Comparison of ENCODE assay signal across 8 cellular contexts in genomic region chr6:57316581-57317059, GRCh38. TPM values are rescaled to one million over a fixed set of nuclear protein-coding genes. Genes with fewer than 3 reads are reported as not detected.
A peak's percentile ranks its signal among the peaks of the same experiment; 100 is the strongest.
DNase-seq lines count a peak whose midpoint lies in the region; ATAC-seq and TF ChIP-seq lines count a peak whose summit lies in the region.

No MANE protein-coding gene starts in this region.

- 0 to 1% (median 0%) methylated on average over 26 of the region's 26 CpGs for WGBS in stomach, 5 donors

- peak overlapping the region; percentile 98 for H3K27ac Mint-ChIP-seq in activated T-helper 17 cell treated with anti-CD3 and anti-CD28 coated beads, Interleukin-2, amount 50 U/mL, for 72 hours

- no peaks in the 10 kb centered on the region for H3K9me3 ChIP-seq in DOHH2 (ENCODE audit: control insufficient read depth, insufficient read depth, low read length)
- no peaks in the 10 kb centered on the region for H3K9me3 ChIP-seq in neural cell (ENCODE audit: low read length)
- no peaks in the 10 kb centered on the region for H3K9me3 ChIP-seq in stomach

- H3K9me3 Mint-ChIP-seq in activated T-helper 17 cell treated with anti-CD3 and anti-CD28 coated beads, Interleukin-2, amount 50 U/mL, for 72 hours: no peaks in the 10 kb centered on the region

- peaks cover 3% of the 10 kb centered on the region for H3K27me3 Mint-ChIP-seq in activated T-helper 17 cell treated with anti-CD3 and anti-CD28 coated beads, Interleukin-2, amount 50 U/mL, for 72 hours

- intact Hi-C loops in stomach (cut with DNase I; ENCODE audit: low total_unique reads): loop anchor here (5.0 to 10.0 kb wide), 2 partner anchors 102 to 409 kb away; no protein-coding TSS in a partner anchor

- H3K36me3 ChIP-seq in DOHH2 (ENCODE audit: control insufficient read depth, low read length): peaks cover 42% of the 10 kb centered on the region
- H3K36me3 ChIP-seq in neural cell (ENCODE audit: insufficient read depth, low read length): no peaks in the 10 kb centered on the region
- peaks cover 0 to 26% (median 19%) of the 10 kb centered on the region in 4 donors for H3K36me3 ChIP-seq in stomach

- H3F3A ChIP-seq in DOHH2 (ENCODE audit: control insufficient read depth, insufficient read depth) (no peaks in the 10 kb centered on the region), neural cell (ENCODE audit: insufficient read depth, low read length, poor library complexity, severe bottlenecking) (no peaks in the 10 kb centered on the region)

- H3K4me3 ChIP-seq in DOHH2 (ENCODE audit: low read length) (peak overlapping the region; percentile 100), neural cell (ENCODE audit: low read length) (peak overlapping the region; percentile 74), stomach (peak overlapping the region; percentile 58 to 84 (median 64))

- H3K79me2 ChIP-seq in DOHH2 (ENCODE audit: control insufficient read depth, low read length) (peaks cover 31% of the 10 kb centered on the region), neural cell (replicated peaks; ENCODE audit: insufficient read depth, low read length) (peaks cover 13% of the 10 kb centered on the region)

- peak overlapping the region; percentile 98 for H3K4me3 Mint-ChIP-seq in activated T-helper 17 cell treated with anti-CD3 and anti-CD28 coated beads, Interleukin-2, amount 50 U/mL, for 72 hours

- H3K9me2 ChIP-seq in DOHH2 (replicated peaks; ENCODE audit: control insufficient read depth, low read length): no peaks in the 10 kb centered on the region
- H3K9me2 ChIP-seq in neural cell (ENCODE audit: insufficient read depth, low read length): no peaks in the 10 kb centered on the region

- peak; percentile 92 for ATAC-seq in GM21723 (IDR thresholded peaks at IDR 0.05; ENCODE audit: unreplicated experiment)
- ATAC-seq in activated T-helper 17 cell treated with anti-CD3 and anti-CD28 coated beads, Interleukin-2, amount 50 U/mL, for 72 hours (replicated peaks): peak; percentile 89

- peak overlapping the region; percentile 51 for H3K9ac ChIP-seq in neural cell (ENCODE audit: low read length)

- peak; percentile 97 for TF ChIP-seq RAD21 in neural cell (conservative IDR thresholded peaks at IDR 0.05)

- H3K4me2 ChIP-seq in DOHH2 (ENCODE audit: low read length): peak overlapping the region; percentile 87
- H3K4me2 ChIP-seq in neural cell (ENCODE audit: low read length): peak overlapping the region; percentile 82

- TF ChIP-seq CTCF in DOHH2 (IDR thresholded peaks at IDR 0.05; ENCODE audit: low read depth, low read length, poor library complexity, severe bottlenecking) (peak; percentile 78), neural cell (IDR thresholded peaks at IDR 0.05; ENCODE audit: poor library complexity, severe bottlenecking) (peak; percentile 97), stomach (IDR thresholded peaks at IDR 0.05) (peak in 5 of 7 experiments; percentile 51 to 85 (median 72))

- TF ChIP-seq POLR2A in stomach (IDR thresholded peaks at IDR 0.05): no peak

- H3K4me1 Mint-ChIP-seq in activated T-helper 17 cell treated with anti-CD3 and anti-CD28 coated beads, Interleukin-2, amount 50 U/mL, for 72 hours: peaks cover 26% of the 10 kb centered on the region

- H3K4me1 ChIP-seq in DOHH2 (ENCODE audit: control insufficient read depth, low read length): peaks cover 23% of the 10 kb centered on the region
- H3K4me1 ChIP-seq in stomach: peaks cover 0 to 41% (median 29%) of the 10 kb centered on the region in 4 donors

- H3K27me3 ChIP-seq in DOHH2 (ENCODE audit: control insufficient read depth, low read length) (peaks cover 9% of the 10 kb centered on the region), neural cell (ENCODE audit: insufficient read depth, low read depth, low read length) (no peaks in the 10 kb centered on the region), stomach (no peaks in the 10 kb centered on the region)

- DNase-seq in KG1 (lab: John Stamatoyannopoulos, UW) (peak; percentile 93), RKO (ENCODE audit: low spot score) (peak; percentile 95), fibroblast of the conjunctiva (ENCODE audit: low read depth) (peak; percentile 92), stomach (peak; percentile 81)

- peak overlapping the region; percentile 53 for H2AFZ ChIP-seq in neural cell (ENCODE audit: low read depth, low read length)

- peaks cover 43% of the 10 kb centered on the region for H3K36me3 Mint-ChIP-seq in activated T-helper 17 cell treated with anti-CD3 and anti-CD28 coated beads, Interleukin-2, amount 50 U/mL, for 72 hours (ENCODE audit: low read depth)

- H3K27ac ChIP-seq in DOHH2 (ENCODE audit: low read depth, low read length) (peak overlapping the region; percentile 62), neural cell (ENCODE audit: low read length) (no peak overlapping the region), stomach (peak overlapping the region in 4 of 5 donors; percentile 52 to 84 (median 74))

- TF ChIP-seq EP300 in neural cell (conservative IDR thresholded peaks at IDR 0.05; ENCODE audit: poor library complexity, severe bottlenecking) (no peak), stomach (IDR thresholded peaks at IDR 0.05) (no peak)

- no peaks in the 10 kb centered on the region for H4K20me1 ChIP-seq in DOHH2 (ENCODE audit: control insufficient read depth, insufficient read depth, low read depth, low read length)
- H4K20me1 ChIP-seq in neural cell (ENCODE audit: insufficient read depth): no peaks in the 10 kb centered on the region

TF ChIP-seq in neural cell, 6 proteins besides CTCF, POLR2A, EP300 and RAD21:
- TF ChIP-seq SMC3 (conservative IDR thresholded peaks at IDR 0.05; ENCODE audit: poor library complexity) (peak; percentile 91), REST (IDR thresholded peaks at IDR 0.05; ENCODE audit: borderline replicate concordance) (no peak), TAF1 (IDR thresholded peaks at IDR 0.05; ENCODE audit: low read depth) (no peak), MXI1 (conservative IDR thresholded peaks at IDR 0.05; ENCODE audit: poor library complexity, severe bottlenecking) (peak; percentile 62), EZH2 (IDR thresholded peaks at IDR 0.05; ENCODE audit: borderline replicate concordance, insufficient read depth, low read length, poor library complexity, severe bottlenecking) (no peak), POLR2AphosphoS5 (IDR thresholded peaks at IDR 0.05) (no peak)

RNA-seq across cellular contexts. Expression of gene PRIM2, which starts 0.8 kb away (rescaled TPM):
- 10 to 100 TPM; 42.7 to 49.1 TPM for total RNA-seq in activated T-helper 17 cell treated with anti-CD3 and anti-CD28 coated beads, Interleukin-2, amount 50 U/mL, for 72 hours
- polyA plus RNA-seq in neural cell (10.0 and 12.5 TPM in 2 replicates), stomach (1 to 10 TPM; 4.9 to 5.9 (median 5.5) TPM)
- polyA minus RNA-seq in neural cell: 19.5 and 22.2 TPM in 2 replicates
- 100 to 1,000 TPM in 1 of 5 donors, 10 to 100 TPM in 3, not detected in 1; 14.6 to 126 (median 18.6) TPM for total RNA-seq in stomach
